In genomic region chr11:101438126-101438525, GRCh38 we compare ENCODE assay signal across 7 cellular contexts.
"Had no signal": no experiment of that assay in that cellular context is flagged by ENCODE, and none has a peak within 500 bp of the region (broad histone marks: within the 10 kb centered on the region; RNA-seq: fewer than 3 reads in every experiment).

No MANE protein-coding gene starts in this region.

- H3K9me3 ChIP-seq: HAP-1 had no signal

- H3K4me1 Mint-ChIP-seq: IgD-negative memory B cell had no signal

- H3K4me3 Mint-ChIP-seq: HFFc6, IgD-negative memory B cell had no signal

- H3K4me3 ChIP-seq: HAP-1 had no signal

- DNase-seq: GOT3, H7, HFFc6, KBM-7 had no signal

- H3K27ac Mint-ChIP-seq: HFFc6, IgD-negative memory B cell had no signal

- H3K4me1 ChIP-seq: HAP-1 had no signal

- H3K36me3 ChIP-seq: HAP-1 had no signal

- H3K27ac ChIP-seq: HL-60 had no signal
